9 cellular contexts compared by ENCODE assay signal in the genomic region with DNA sequence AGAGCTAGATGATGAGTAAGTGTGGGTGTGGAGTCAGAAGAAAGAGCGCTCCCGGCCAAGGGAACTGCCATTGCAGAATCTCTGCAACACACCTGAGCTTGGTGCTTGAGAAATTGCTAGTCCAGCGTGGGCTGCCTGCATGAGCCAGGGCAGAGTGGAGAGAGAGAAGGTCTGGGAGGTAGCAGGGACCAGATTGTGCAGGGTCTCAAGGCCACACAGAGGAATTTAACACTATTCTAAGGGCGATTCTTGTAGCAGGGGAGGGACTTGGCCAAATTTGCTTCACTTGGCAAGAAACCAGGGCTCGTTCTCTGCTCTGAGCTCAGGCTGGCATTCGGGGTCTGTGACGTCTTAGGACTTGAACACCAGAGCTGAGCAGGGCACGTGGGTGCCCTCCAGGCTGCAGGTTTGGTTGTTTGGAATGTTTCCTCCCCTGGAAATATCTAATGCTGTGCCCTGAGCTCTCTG. TPM values are rescaled to one million over a fixed set of nuclear protein-coding genes. Genes with fewer than 3 reads are reported as not detected.
DNase-seq lines count a peak whose midpoint lies in the region; ATAC-seq, FAIRE-seq and TF ChIP-seq lines count a peak whose summit lies in the region.
"Had no signal": no experiment of that assay in that cellular context is flagged by ENCODE, and none has a peak within 500 bp of the region (broad histone marks: within the 10 kb centered on the region; RNA-seq: fewer than 3 reads in every experiment).

No MANE protein-coding gene starts in this region.

- no peaks in the 10 kb centered on the region for H3K9me3 ChIP-seq in MG63
- no peaks in the 10 kb centered on the region for H3K9me3 ChIP-seq in WERI-Rb-1 (ENCODE audit: severe bottlenecking)

- H3K4me3 Mint-ChIP-seq in stimulated activated naive B cell treated with anti-CD40 and anti-IgM and Interleukin-4, amounts not matched to agents 10 μg/mL and 1 μg/mL and 100 μg/mL, for 72 hours: peak overlapping the region in 1 of 2 donors; percentile 5
- H3K4me3 Mint-ChIP-seq in activated T-helper 2 cell treated with anti-CD3 and anti-CD28 coated beads, Interferon-gamma antibody, Interleukin-2, Interleukin-4, amounts not matched to agents 10 μg/mL and 5 μg/mL and 100 μg/mL, durations not matched to agents 14 hours and 24 hours and 36 hours (ENCODE audit: low read depth): no peak overlapping the region
- H3K4me3 Mint-ChIP-seq: T-helper 1 cell treated with Interleukin-12 subunit alpha and Interleukin-12 subunit beta and Interleukin-4 antibody, amounts not matched to agents 30 μg/mL and 1 μg/mL, for 36 hours had no signal

- ATAC-seq in stimulated activated naive B cell treated with anti-CD40 and anti-IgM and Interleukin-4, amounts not matched to agents 10 μg/mL and 1 μg/mL and 100 μg/mL, for 72 hours (replicated peaks): peak in 1 of 2 donors; percentile 10

- intact Hi-C loops in activated T-helper 2 cell treated with anti-CD3 and anti-CD28 coated beads, Interferon-gamma antibody, Interleukin-2, Interleukin-4, amounts not matched to agents 10 μg/mL and 5 μg/mL and 100 μg/mL, durations not matched to agents 14 hours and 24 hours and 36 hours (cut with micrococcal nuclease): no loop called here

- no peak overlapping the region for H3K4me3 ChIP-seq in MG63
- no peak overlapping the region for H3K4me3 ChIP-seq in astrocyte of the spinal cord (ENCODE audit: low read depth, low read length)
- H3K4me3 ChIP-seq in WERI-Rb-1 (ENCODE audit: low read depth, low read length): no peak overlapping the region

- H3K27me3 ChIP-seq in MG63 (no peaks in the 10 kb centered on the region), WERI-Rb-1 (ENCODE audit: insufficient read depth, low read depth, severe bottlenecking) (no peaks in the 10 kb centered on the region)

- in situ Hi-C loops in astrocyte of the spinal cord (cut with HindIII; ENCODE audit: low sequenced_read_pairs): no loop called here

- peaks cover 19 to 36% of the 10 kb centered on the region in 2 donors for H3K36me3 Mint-ChIP-seq in stimulated activated naive B cell treated with anti-CD40 and anti-IgM and Interleukin-4, amounts not matched to agents 10 μg/mL and 1 μg/mL and 100 μg/mL, for 72 hours
- no peaks in the 10 kb centered on the region for H3K36me3 Mint-ChIP-seq in activated T-helper 2 cell treated with anti-CD3 and anti-CD28 coated beads, Interferon-gamma antibody, Interleukin-2, Interleukin-4, amounts not matched to agents 10 μg/mL and 5 μg/mL and 100 μg/mL, durations not matched to agents 14 hours and 24 hours and 36 hours (ENCODE audit: low read depth)

- no peaks in the 10 kb centered on the region for H3K36me3 ChIP-seq in MG63
- no peaks in the 10 kb centered on the region for H3K36me3 ChIP-seq in WERI-Rb-1

- FAIRE-seq in HTR-8/SVneo (lab: Jason Lieb, UNC): no peak

- H3K27ac Mint-ChIP-seq in stimulated activated naive B cell treated with anti-CD40 and anti-IgM and Interleukin-4, amounts not matched to agents 10 μg/mL and 1 μg/mL and 100 μg/mL, for 72 hours: peak overlapping the region; percentile 72
- H3K27ac Mint-ChIP-seq in activated T-helper 2 cell treated with anti-CD3 and anti-CD28 coated beads, Interferon-gamma antibody, Interleukin-2, Interleukin-4, amounts not matched to agents 10 μg/mL and 5 μg/mL and 100 μg/mL, durations not matched to agents 14 hours and 24 hours and 36 hours: no peak overlapping the region
- H3K27ac Mint-ChIP-seq: T-helper 1 cell treated with Interleukin-12 subunit alpha and Interleukin-12 subunit beta and Interleukin-4 antibody, amounts not matched to agents 30 μg/mL and 1 μg/mL, for 36 hours had no signal

- peaks cover 31 to 33% of the 10 kb centered on the region in 2 donors for H3K4me1 Mint-ChIP-seq in stimulated activated naive B cell treated with anti-CD40 and anti-IgM and Interleukin-4, amounts not matched to agents 10 μg/mL and 1 μg/mL and 100 μg/mL, for 72 hours
- H3K4me1 Mint-ChIP-seq in activated T-helper 2 cell treated with anti-CD3 and anti-CD28 coated beads, Interferon-gamma antibody, Interleukin-2, Interleukin-4, amounts not matched to agents 10 μg/mL and 5 μg/mL and 100 μg/mL, durations not matched to agents 14 hours and 24 hours and 36 hours (ENCODE audit: low read depth): peaks cover 8% of the 10 kb centered on the region

- no peaks in the 10 kb centered on the region for H3K9me3 Mint-ChIP-seq in stimulated activated naive B cell treated with anti-CD40 and anti-IgM and Interleukin-4, amounts not matched to agents 10 μg/mL and 1 μg/mL and 100 μg/mL, for 72 hours
- no peaks in the 10 kb centered on the region for H3K9me3 Mint-ChIP-seq in activated T-helper 2 cell treated with anti-CD3 and anti-CD28 coated beads, Interferon-gamma antibody, Interleukin-2, Interleukin-4, amounts not matched to agents 10 μg/mL and 5 μg/mL and 100 μg/mL, durations not matched to agents 14 hours and 24 hours and 36 hours
- H3K9me3 Mint-ChIP-seq: T-helper 1 cell treated with Interleukin-12 subunit alpha and Interleukin-12 subunit beta and Interleukin-4 antibody, amounts not matched to agents 30 μg/mL and 1 μg/mL, for 36 hours had no signal

- no peak for TF ChIP-seq CTCF in astrocyte of the spinal cord (IDR thresholded peaks at IDR 0.05; ENCODE audit: low read depth, low read length)
- no peak for TF ChIP-seq CTCF in WERI-Rb-1 (IDR thresholded peaks at IDR 0.05; ENCODE audit: low read depth, low read length)

- no peak overlapping the region for H3K27ac ChIP-seq in WERI-Rb-1

- H3K27me3 Mint-ChIP-seq in stimulated activated naive B cell treated with anti-CD40 and anti-IgM and Interleukin-4, amounts not matched to agents 10 μg/mL and 1 μg/mL and 100 μg/mL, for 72 hours: no peaks in the 10 kb centered on the region
- no peaks in the 10 kb centered on the region for H3K27me3 Mint-ChIP-seq in activated T-helper 2 cell treated with anti-CD3 and anti-CD28 coated beads, Interferon-gamma antibody, Interleukin-2, Interleukin-4, amounts not matched to agents 10 μg/mL and 5 μg/mL and 100 μg/mL, durations not matched to agents 14 hours and 24 hours and 36 hours (ENCODE audit: low read depth)

- DNase-seq in MG63 (peak; percentile 69), astrocyte of the spinal cord (ENCODE audit: low read depth, low spot score) (peak; percentile 16), hypothalamus (lab: John Stamatoyannopoulos, UW) (peak in 26 of 51 donors; percentile 5 to 55 (median 18)), HTR-8/SVneo (ENCODE audit: insufficient read length, low spot score) (no peak), WERI-Rb-1 (no peak)
- no peak for DNase-seq in stimulated activated naive B cell treated with anti-CD40 and anti-IgM and Interleukin-4, amounts not matched to agents 10 μg/mL and 1 μg/mL and 100 μg/mL, for 72 hours
- DNase-seq in activated T-helper 2 cell treated with anti-CD3 and anti-CD28 coated beads, Interferon-gamma antibody, Interleukin-2, Interleukin-4, amounts not matched to agents 10 μg/mL and 5 μg/mL and 100 μg/mL, durations not matched to agents 14 hours and 24 hours and 36 hours (ENCODE audit: low spot score): no peak
- DNase-seq in activated CD4-positive, CD25-positive, alpha-beta regulatory T cell (lab: John Stamatoyannopoulos, UW): no peak

RNA-seq across cellular contexts. Expression of a gene that starts 53.5 kb away (rescaled TPM):
- 13.1 and 23.4 TPM in 2 replicates for total RNA-seq in MG63 (2014; rRNA removed; shearing (Covaris generic); ENCODE audit: low replicate concordance)
- 7.4 and 8.7 TPM in 2 replicates for total RNA-seq in activated T-helper 2 cell treated with anti-CD3 and anti-CD28 coated beads, Interferon-gamma antibody, Interleukin-2, Interleukin-4, amounts not matched to agents 10 μg/mL and 5 μg/mL and 100 μg/mL, durations not matched to agents 14 hours and 24 hours and 36 hours

Comparison
In these comparisons a context has a peak if more than half of its experiments do, and no peak if none do; other contexts are left out.
1. DNase-seq: peak in MG63 (single experiment), astrocyte of the spinal cord (single experiment) and hypothalamus (26 of 51); none in stimulated activated naive B cell treated with anti-CD40 and anti-IgM and Interleukin-4, amounts not matched to agents 10 μg/mL and 1 μg/mL and 100 μg/mL, for 72 hours (single experiment), activated T-helper 2 cell treated with anti-CD3 and anti-CD28 coated beads, Interferon-gamma antibody, Interleukin-2, Interleukin-4, amounts not matched to agents 10 μg/mL and 5 μg/mL and 100 μg/mL, durations not matched to agents 14 hours and 24 hours and 36 hours (single experiment), HTR-8/SVneo (single experiment), activated CD4-positive, CD25-positive, alpha-beta regulatory T cell (0 of 4) and WERI-Rb-1 (single experiment).